In genomic region chr1:77825356-77825709, GRCh38 we compare ENCODE assay signal across 8 cellular contexts. TPM values are rescaled to one million over a fixed set of nuclear protein-coding genes. Genes with fewer than 3 reads are reported as not detected.
DNase-seq lines count a peak whose midpoint lies in the region; ATAC-seq and TF ChIP-seq lines count a peak whose summit lies in the region.

No MANE protein-coding gene starts in this region.

- H3K9me3 ChIP-seq in fibroblast of lung (ENCODE audit: control insufficient read depth, insufficient read depth, low read depth, low read length) = no peaks in the 10 kb centered on the region
- no peaks in the 10 kb centered on the region for H3K9me3 ChIP-seq in prostate gland

- no peak overlapping the region for H3K27ac ChIP-seq in fibroblast of lung (ENCODE audit: insufficient read depth, low read length)
- H3K27ac ChIP-seq in prostate gland = no peak overlapping the region

- H3K79me2 ChIP-seq in fibroblast of lung (ENCODE audit: control insufficient read depth, insufficient read depth, low read length) = no peaks in the 10 kb centered on the region

- TF ChIP-seq CTCF in GM12864 (IDR thresholded peaks at IDR 0.05; ENCODE audit: low read depth, low read length, missing control alignments) = peak; percentile 22
- TF ChIP-seq CTCF in fibroblast of lung (conservative IDR thresholded peaks at IDR 0.05 in 1 of 2, IDR thresholded peaks at IDR 0.05 in 1 of 2; ENCODE audit: low read depth in 1 of 2, low read length in 2 of 2) = peak in 1 of 2 donors; percentile 44
- TF ChIP-seq CTCF in prostate gland (IDR thresholded peaks at IDR 0.05) = peak in 3 of 4 experiments; percentile 40 to 53 (median 53)

- intact Hi-C loops in prostate gland (cut with DNase I) = loop anchor here (10.0 kb wide), 1 partner anchor 149 kb away; the partner anchor contains the start of gene FUBP1

- H3K4me3 ChIP-seq in GM12864 (ENCODE audit: low read depth, low read length) (no peak overlapping the region), fibroblast of lung (replicated peaks in 1 of 4; ENCODE audit: control extremely low read depth in 1 of 4, insufficient read depth in 1 of 4, low read depth in 3 of 4, low read length in 4 of 4) (no peak overlapping the region), prostate gland (no peak overlapping the region)

- no peak for TF ChIP-seq POLR2A in prostate gland (IDR thresholded peaks at IDR 0.05)

- WGBS in prostate gland = 11% methylated on average over 4 of the region's 4 CpGs

- H3K9ac ChIP-seq in fibroblast of lung (ENCODE audit: insufficient read depth, low read length) = no peak overlapping the region

- H3K36me3 ChIP-seq in fibroblast of lung (ENCODE audit: control insufficient read depth, insufficient read depth, low read length) (no peaks in the 10 kb centered on the region), prostate gland (no peaks in the 10 kb centered on the region)

- H3K4me1 ChIP-seq in fibroblast of lung (ENCODE audit: control insufficient read depth, extremely low read depth, insufficient read depth, low read length) = peaks cover 3% of the 10 kb centered on the region
- no peaks in the 10 kb centered on the region for H3K4me1 ChIP-seq in prostate gland (replicated peaks)

- ATAC-seq in HG03575 (IDR thresholded peaks at IDR 0.05; ENCODE audit: extremely low read depth, insufficient number of reproducible peaks, low FRiP score, unreplicated experiment) = peak; percentile 61
- no peak for ATAC-seq in GM18520 (IDR thresholded peaks at IDR 0.05; ENCODE audit: unreplicated experiment)

- H4K20me1 ChIP-seq in fibroblast of lung (ENCODE audit: control insufficient read depth, extremely low read depth, insufficient read depth, low read length) = no peaks in the 10 kb centered on the region

- DNase-seq in A172 (ENCODE audit: low spot score) = peak; percentile 58
- peak; percentile 55 for DNase-seq in GM12864 (ENCODE audit: low read depth)
- DNase-seq in RPMI7951 (ENCODE audit: low read depth) = peak; percentile 60
- DNase-seq in fibroblast of lung (ENCODE audit: low read depth in 2 of 2) = peak; percentile 80 to 92
- peak; percentile 61 for DNase-seq in prostate gland (ENCODE audit: low spot score)
- no peak for DNase-seq in occipital lobe (lab: John Stamatoyannopoulos, UW)

- H2AFZ ChIP-seq in fibroblast of lung (ENCODE audit: low read length) = no peak overlapping the region

- no peak overlapping the region for H3K4me2 ChIP-seq in fibroblast of lung (ENCODE audit: extremely low read depth, insufficient read depth, low read length)

- H3K27me3 ChIP-seq in fibroblast of lung (ENCODE audit: control insufficient read depth, insufficient read depth, low read length) (no peaks in the 10 kb centered on the region), prostate gland (replicated peaks; ENCODE audit: insufficient read depth) (no peaks in the 10 kb centered on the region)

RNA-seq across cellular contexts. Expression of gene MIGA1, which starts 45.9 kb away (rescaled TPM):
- 6.7 and 7.4 TPM in 2 replicates for total RNA-seq in A172 (2014; rRNA removed; shearing (Covaris generic))
- 11.1 and 14.7 TPM in 2 replicates for total RNA-seq in RPMI7951 (2014; rRNA removed; shearing (Covaris generic))
- 10.5 and 14.0 TPM in 2 replicates for total RNA-seq in fibroblast of lung
- 7.6 and 10.3 TPM in 2 replicates for polyA plus RNA-seq in fibroblast of lung
- 6.3 and 8.7 TPM in 2 replicates for polyA plus RNA-seq in fibroblast of lung (2012)
- polyA minus RNA-seq in fibroblast of lung (ENCODE audit: low replicate concordance) = 5.9 and 8.0 TPM in 2 replicates
- 10 to 100 TPM; 16.2 to 19.3 TPM for total RNA-seq in prostate gland
- total RNA-seq in occipital lobe = 28.5 TPM
